ENCODE assay signal across 1 cellular context in genomic region chr1:58786927-58787245, GRCh38.
TF ChIP-seq lines count a peak whose summit lies in the region.

No MANE protein-coding gene starts in this region.

TF ChIP-seq in IMR-90, 13 proteins besides CTCF, POLR2A, EP300 and RAD21 (continued from another document):
- TF ChIP-seq USF2 (IDR thresholded peaks at IDR 0.05; ENCODE audit: low read depth, low read length) (no peak; the same call in 1 of the 2 replicates), NFE2L2 (IDR thresholded peaks at IDR 0.05; ENCODE audit: low read depth, low read length) (no peak), RCOR1 (IDR thresholded peaks at IDR 0.05; ENCODE audit: insufficient replicate concordance, low read length) (no peak), FOS (IDR thresholded peaks at IDR 0.05; ENCODE audit: low read depth, low read length) (no peak), BHLHE40 (IDR thresholded peaks at IDR 0.05; ENCODE audit: low read depth, low read length) (no peak), CEBPB (IDR thresholded peaks at IDR 0.05; ENCODE audit: low read depth, low read length) (no peak), RFX5 (IDR thresholded peaks at IDR 0.05; ENCODE audit: low read depth, low read length) (no peak), MXI1 (IDR thresholded peaks at IDR 0.05; ENCODE audit: borderline replicate concordance, low read depth, low read length) (no peak), SMC3 (IDR thresholded peaks at IDR 0.05; ENCODE audit: low read depth, low read length) (no peak), ELK1 (IDR thresholded peaks at IDR 0.05; ENCODE audit: borderline replicate concordance, low read depth, low read length) (no peak)
